8 cellular contexts compared by ENCODE assay signal in the genomic region with DNA sequence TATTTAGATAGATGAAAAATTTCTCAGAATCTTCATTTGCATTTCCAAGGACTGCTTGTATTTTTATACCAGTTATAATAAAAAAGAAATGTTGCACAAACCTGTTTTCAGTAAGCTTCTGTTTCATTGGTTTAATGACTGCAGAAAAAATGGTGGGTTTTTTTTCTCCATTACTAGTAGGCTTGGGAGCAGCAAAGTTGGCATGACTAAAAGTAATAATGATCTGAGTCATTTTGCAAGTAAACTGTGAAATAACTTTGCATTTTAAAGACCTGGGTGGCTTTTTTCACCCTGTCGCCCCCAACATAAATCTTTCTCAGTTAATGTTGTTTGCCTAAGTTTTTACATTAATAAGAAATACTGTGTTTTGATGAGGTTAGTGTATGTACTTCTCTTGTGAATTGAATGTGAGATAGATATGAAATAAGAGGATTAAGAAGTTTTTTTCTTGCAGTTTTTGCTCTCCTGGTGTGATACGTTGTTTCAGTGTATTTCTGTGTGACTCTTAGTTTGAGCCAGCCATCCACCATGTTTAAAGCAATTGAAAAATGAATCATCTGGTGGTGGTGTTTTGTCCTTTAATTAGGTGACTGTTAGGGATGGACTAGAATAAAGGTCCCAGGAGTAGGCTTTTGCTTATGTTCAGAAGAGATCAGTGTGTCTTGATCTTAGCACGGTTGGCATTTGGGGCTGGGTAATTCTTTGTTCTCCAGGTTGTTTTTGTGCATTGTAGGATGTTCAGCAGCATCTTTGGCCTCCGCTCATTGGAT. TPM values are rescaled to one million over a fixed set of nuclear protein-coding genes. Genes with fewer than 3 reads are reported as not detected.
A peak's percentile ranks its signal among the peaks of the same experiment; 100 is the strongest.
DNase-seq lines count a peak whose midpoint lies in the region; ATAC-seq, FAIRE-seq and TF ChIP-seq lines count a peak whose summit lies in the region.

No MANE protein-coding gene starts in this region.

- DNase-seq in activated CD4-positive, alpha-beta T cell treated with anti-CD3 and anti-CD28 coated beads for 36 hours, result no peak
- DNase-seq in activated CD4-positive, alpha-beta T cell treated with anti-CD3 and anti-CD28 coated beads for 1 hour, result no peak
- DNase-seq in brain microvascular endothelial cell (no peak), mesothelial cell of epicardium (ENCODE audit: low spot score in 2 of 2, unreplicated experiment in 2 of 2) (no peak), small intestine (no peak)

- CTCF ChIA-PET in activated CD4-positive, alpha-beta T cell treated with anti-CD3 and anti-CD28 coated beads for 36 hours (lab: Charles Lee), result no interaction called here

- no peaks in the 10 kb centered on the region for H3K36me3 Mint-ChIP-seq in activated CD4-positive, alpha-beta T cell treated with anti-CD3 and anti-CD28 coated beads for 36 hours (ENCODE audit: low read depth)
- peaks cover 3% of the 10 kb centered on the region for H3K36me3 Mint-ChIP-seq in mesothelial cell of epicardium

- no peak for FAIRE-seq in small intestine (lab: Jason Lieb, UNC)

- no peaks in the 10 kb centered on the region for H3K36me3 ChIP-seq in brain microvascular endothelial cell (replicated peaks)
- no peaks in the 10 kb centered on the region for H3K36me3 ChIP-seq in small intestine (ENCODE audit: control insufficient read depth in 2 of 2, insufficient read depth in 2 of 2, low read length in 2 of 2)

- no peaks in the 10 kb centered on the region for H3K9me3 ChIP-seq in small intestine (ENCODE audit: control insufficient read depth, low read depth)

- TF ChIP-seq CTCF in brain microvascular endothelial cell (IDR thresholded peaks at IDR 0.05; ENCODE audit: low read depth, low read length, missing control alignments), result no peak
- TF ChIP-seq CTCF in mesothelial cell of epicardium (IDR thresholded peaks at IDR 0.05; ENCODE audit: unreplicated experiment), result no peak

- H3K4me3 ChIP-seq in brain microvascular endothelial cell (ENCODE audit: low read depth, low read length), result peak overlapping the region; percentile 74
- H3K4me3 ChIP-seq in small intestine (ENCODE audit: low read depth in 1 of 2, low read length in 2 of 2), result peak overlapping the region in 1 of 2 donors; percentile 74

- no peaks in the 10 kb centered on the region for H3K4me1 ChIP-seq in small intestine (ENCODE audit: control insufficient read depth in 2 of 2, insufficient read depth in 1 of 2, low read depth in 1 of 2, low read length in 1 of 2)

- peaks cover 35% of the 10 kb centered on the region for H3K4me1 Mint-ChIP-seq in activated CD4-positive, alpha-beta T cell treated with anti-CD3 and anti-CD28 coated beads for 36 hours
- H3K4me1 Mint-ChIP-seq in mesothelial cell of epicardium, result peaks cover 43% of the 10 kb centered on the region

- H3K27ac ChIP-seq in brain microvascular endothelial cell, result peak overlapping the region; percentile 49
- H3K27ac ChIP-seq in small intestine (ENCODE audit: low read depth in 1 of 2, low read length in 1 of 2), result no peak overlapping the region

- WGBS in small intestine, 3 donors, result 38 to 53% (median 48%) methylated on average over 4 of the region's 4 CpGs

- ATAC-seq in activated CD4-positive, alpha-beta T cell treated with anti-CD3 and anti-CD28 coated beads for 36 hours, result peak; percentile 69
- peak; percentile 48 for ATAC-seq in HG03565 (IDR thresholded peaks at IDR 0.05; ENCODE audit: unreplicated experiment)
- no peak for ATAC-seq in HG03025 (IDR thresholded peaks at IDR 0.05; ENCODE audit: low FRiP score, unreplicated experiment)
- no peak for ATAC-seq in HG03095 (IDR thresholded peaks at IDR 0.05; ENCODE audit: unreplicated experiment)

- no peaks in the 10 kb centered on the region for H3K9me3 Mint-ChIP-seq in activated CD4-positive, alpha-beta T cell treated with anti-CD3 and anti-CD28 coated beads for 36 hours (ENCODE audit: low read depth)
- H3K9me3 Mint-ChIP-seq in mesothelial cell of epicardium, result peaks cover 4% of the 10 kb centered on the region

- H3K27me3 Mint-ChIP-seq in activated CD4-positive, alpha-beta T cell treated with anti-CD3 and anti-CD28 coated beads for 36 hours, result peaks cover 45% of the 10 kb centered on the region
- no peaks in the 10 kb centered on the region for H3K27me3 Mint-ChIP-seq in mesothelial cell of epicardium (ENCODE audit: low read depth)

- in situ Hi-C loops in brain microvascular endothelial cell (cut with HindIII; ENCODE audit: low pct_ligation_motif_present, low sequenced_read_pairs), result no loop called here

- peak overlapping the region; percentile 85 for H3K27ac Mint-ChIP-seq in activated CD4-positive, alpha-beta T cell treated with anti-CD3 and anti-CD28 coated beads for 36 hours
- H3K27ac Mint-ChIP-seq in mesothelial cell of epicardium, result no peak overlapping the region

- intact Hi-C loops in activated CD4-positive, alpha-beta T cell treated with anti-CD3 and anti-CD28 coated beads for 36 hours (cut with DNase I, micrococcal nuclease), result loop anchor here (1.0 to 10.0 kb wide), 6 partner anchors 15 to 208 kb away; no protein-coding TSS in a partner anchor

- H3K27me3 ChIP-seq in brain microvascular endothelial cell (replicated peaks), result no peaks in the 10 kb centered on the region
- no peaks in the 10 kb centered on the region for H3K27me3 ChIP-seq in small intestine (ENCODE audit: control insufficient read depth in 2 of 2, insufficient read depth in 2 of 2, low read length in 2 of 2)

- POLR2A ChIA-PET in activated CD4-positive, alpha-beta T cell treated with anti-CD3 and anti-CD28 coated beads for 36 hours (lab: Charles Lee), result no interaction called here

- H3K4me3 Mint-ChIP-seq in activated CD4-positive, alpha-beta T cell treated with anti-CD3 and anti-CD28 coated beads for 36 hours, result peak overlapping the region; percentile 65
- H3K4me3 Mint-ChIP-seq in mesothelial cell of epicardium, result peak overlapping the region; percentile 98

RNA-seq across cellular contexts. Expression of a gene that starts 1.8 kb away (rescaled TPM):
- 1 to 10 TPM; 3.6 to 4.1 TPM for total RNA-seq in activated CD4-positive, alpha-beta T cell treated with anti-CD3 and anti-CD28 coated beads for 36 hours
- 50.0 to 61.1 TPM (median 54.4 TPM) in 3 replicates for total RNA-seq in mesothelial cell of epicardium
- polyA plus RNA-seq in small intestine, result 10 to 100 TPM in 1 of 3 donors, 1 to 10 TPM in 2; 6.7 to 10.2 (median 7.0) TPM

Comparison
In these comparisons a context has a peak if more than half of its experiments do, and no peak if none do; other contexts are left out.
1. ATAC-seq: peak in activated CD4-positive, alpha-beta T cell treated with anti-CD3 and anti-CD28 coated beads for 36 hours (single experiment) and HG03565 (single experiment); none in HG03025 (single experiment) and HG03095 (single experiment).